Comparison of ENCODE assay signal across 8 cellular contexts in the genomic region with DNA sequence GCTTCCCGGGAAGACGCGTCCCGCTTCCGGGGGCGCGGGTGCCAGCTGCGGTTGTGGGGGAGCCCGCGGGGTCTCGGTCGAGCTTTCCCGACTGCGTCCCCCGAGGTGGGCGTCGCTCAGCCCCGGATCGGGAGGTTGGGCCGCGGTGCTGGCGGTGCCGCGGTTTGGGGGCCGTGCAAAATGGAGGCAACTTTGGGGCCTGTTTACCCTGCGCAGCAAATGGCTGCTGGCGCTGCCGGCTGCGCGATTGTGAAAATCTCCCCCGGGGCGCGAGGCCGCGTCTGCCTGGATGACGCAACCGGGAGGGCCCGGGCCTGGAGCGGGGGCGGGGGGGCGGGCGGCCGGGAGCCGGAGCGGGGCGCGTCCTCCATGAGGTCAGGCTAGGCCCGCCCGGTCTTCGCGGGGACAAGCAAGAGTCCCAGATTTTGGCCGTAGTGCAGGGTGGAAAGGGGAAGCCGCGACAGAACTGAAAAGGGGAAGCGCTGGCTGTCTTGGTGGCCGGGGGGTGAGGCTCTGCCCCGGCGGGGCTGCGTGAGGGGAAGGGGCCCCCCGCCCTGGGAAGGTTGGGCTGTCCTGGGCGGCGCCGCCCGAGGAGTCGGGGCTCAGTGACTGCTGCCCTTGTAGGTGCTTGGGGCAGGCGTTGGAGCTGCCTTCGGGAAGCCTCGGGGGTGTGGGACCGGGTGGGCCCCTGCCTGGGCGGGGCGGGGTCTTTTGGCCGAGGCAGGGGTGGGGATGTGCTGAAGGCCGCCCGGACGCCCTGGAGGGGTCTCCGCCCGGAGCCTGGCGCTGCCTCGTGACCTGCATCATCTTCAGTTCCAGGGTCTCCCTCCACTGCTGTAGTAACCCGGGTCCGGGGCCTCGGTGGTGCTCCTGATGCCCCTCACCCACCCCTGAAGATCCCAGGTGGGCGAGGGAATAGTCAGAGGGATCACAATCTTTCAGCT.
DNase-seq lines count a peak whose midpoint lies in the region; ATAC-seq and TF ChIP-seq lines count a peak whose summit lies in the region.

No MANE protein-coding gene starts in this region.

- in situ Hi-C loops in GM13977 (cut with MboI; ENCODE audit: low pct_unique_long_range_greater_than_20kb, low sequenced_read_pairs, unreplicated experiment): loop anchor here (25.0 kb wide), 1 partner anchor 341 kb away; no protein-coding TSS in a partner anchor

- H3K27me3 Mint-ChIP-seq in effector memory CD8-positive, alpha-beta T cell: no peaks in the 10 kb centered on the region

- peaks cover 71% of the 10 kb centered on the region for H3K36me3 Mint-ChIP-seq in effector memory CD8-positive, alpha-beta T cell (ENCODE audit: insufficient read depth)

- peak; percentile 30 for ATAC-seq in effector memory CD8-positive, alpha-beta T cell (replicated peaks)
- no peak for ATAC-seq in HG03196 (IDR thresholded peaks at IDR 0.05; ENCODE audit: unreplicated experiment)

- H3K4me1 Mint-ChIP-seq in effector memory CD8-positive, alpha-beta T cell (ENCODE audit: low read depth in 2 of 2): peaks cover 27 to 28% of the 10 kb centered on the region in 2 donors

- DNase-seq in GM13977 (ENCODE audit: low spot score) (peak; percentile 91), NOMO-1 (lab: John Stamatoyannopoulos, UW; ENCODE audit: unreplicated experiment in 2 of 2) (peak; percentile 97 to 99), medulla oblongata (ENCODE audit: extremely low spot score) (peak; percentile 83), NCI-H2107 treated with DMSO at 0.1 percent for 48 hours (lab: John Stamatoyannopoulos, UW; ENCODE audit: unreplicated experiment) (no peak)
- peak; percentile 36 for DNase-seq in activated CD8-positive, alpha-beta memory T cell treated with anti-CD3 and anti-CD28 coated beads, Interleukin-2, amount 50 U/mL, for 1 hour (ENCODE audit: extremely low read depth)
- peak; percentile 57 to 61 (median 60) for DNase-seq in effector memory CD8-positive, alpha-beta T cell
- DNase-seq in stimulated activated CD4-positive, alpha-beta T cell treated with anti-CD3 and anti-CD28 coated beads, TNF-alpha, amount 100 ng/mL, for 1 hour (ENCODE audit: low read depth in 3 of 3, low spot score in 1 of 3): peak in 2 of 3 donors; percentile 54 to 66

- no peaks in the 10 kb centered on the region for H3K9me3 Mint-ChIP-seq in effector memory CD8-positive, alpha-beta T cell

- H3K4me3 Mint-ChIP-seq in effector memory CD8-positive, alpha-beta T cell: peak overlapping the region; percentile 95

- peak overlapping the region; percentile 95 to 99 for H3K27ac Mint-ChIP-seq in effector memory CD8-positive, alpha-beta T cell

- no peak for TF ChIP-seq CTCF in GM13977 (IDR thresholded peaks at IDR 0.05; ENCODE audit: extremely low read depth, insufficient read depth, missing control alignments)
